Comparison of ENCODE assay signal across 8 cellular contexts in genomic region chr10:43437141-43437860, GRCh38. TPM values are rescaled to one million over a fixed set of nuclear protein-coding genes. Genes with fewer than 3 reads are reported as not detected.
DNase-seq lines count a peak whose midpoint lies in the region; ATAC-seq lines count a peak whose summit lies in the region.

No MANE protein-coding gene starts in this region.

- no peak for DNase-seq in activated CD4-positive, alpha-beta T cell treated with anti-CD3 and anti-CD28 coated beads for 36 hours
- DNase-seq in activated CD4-positive, alpha-beta T cell treated with anti-CD3 and anti-CD28 coated beads for 1 hour: no peak
- no peak for DNase-seq in activated naive CD8-positive, alpha-beta T cell treated with anti-CD3 and anti-CD28 coated beads, Interleukin-2, amount 50 U/mL, for 24 hours
- DNase-seq in islet precursor cell: no peak

- intact Hi-C loops in activated CD4-positive, alpha-beta T cell treated with anti-CD3 and anti-CD28 coated beads for 36 hours (cut with DNase I, micrococcal nuclease): loop anchor here in 1 of 2 experiments (1.0 to 5.0 kb wide), 2 partner anchors 75 to 300 kb away; partner anchors contain the start of gene CSGALNACT2

- peaks cover 11% of the 10 kb centered on the region for H3K36me3 Mint-ChIP-seq in activated CD4-positive, alpha-beta T cell treated with anti-CD3 and anti-CD28 coated beads for 36 hours (ENCODE audit: low read depth)
- peaks cover 7% of the 10 kb centered on the region for H3K36me3 Mint-ChIP-seq in activated naive CD8-positive, alpha-beta T cell treated with anti-CD3 and anti-CD28 coated beads, Interleukin-2, amount 50 U/mL, for 24 hours (ENCODE audit: low read depth)
- no peaks in the 10 kb centered on the region for H3K36me3 Mint-ChIP-seq in stimulated activated memory B cell treated with anti-CD40 and anti-IgM and Interleukin-4, amounts not matched to agents 10 μg/mL and 1 μg/mL and 100 μg/mL, for 72 hours

- no peak for ATAC-seq in activated CD4-positive, alpha-beta T cell treated with anti-CD3 and anti-CD28 coated beads for 36 hours
- no peak for ATAC-seq in activated naive CD8-positive, alpha-beta T cell treated with anti-CD3 and anti-CD28 coated beads, Interleukin-2, amount 50 U/mL, for 24 hours
- ATAC-seq in stimulated activated memory B cell treated with anti-CD40 and anti-IgM and Interleukin-4, amounts not matched to agents 10 μg/mL and 1 μg/mL and 100 μg/mL, for 72 hours: no peak
- ATAC-seq in HG03175 (IDR thresholded peaks at IDR 0.05; ENCODE audit: unreplicated experiment) (no peak), GM18511 (IDR thresholded peaks at IDR 0.05; ENCODE audit: unreplicated experiment) (no peak)

- H3K27ac Mint-ChIP-seq in activated CD4-positive, alpha-beta T cell treated with anti-CD3 and anti-CD28 coated beads for 36 hours: peak overlapping the region; percentile 82
- H3K27ac Mint-ChIP-seq in activated naive CD8-positive, alpha-beta T cell treated with anti-CD3 and anti-CD28 coated beads, Interleukin-2, amount 50 U/mL, for 24 hours: peak overlapping the region; percentile 98
- peak overlapping the region; percentile 99 for H3K27ac Mint-ChIP-seq in stimulated activated memory B cell treated with anti-CD40 and anti-IgM and Interleukin-4, amounts not matched to agents 10 μg/mL and 1 μg/mL and 100 μg/mL, for 72 hours

- peaks cover 17% of the 10 kb centered on the region for H3K4me1 Mint-ChIP-seq in activated CD4-positive, alpha-beta T cell treated with anti-CD3 and anti-CD28 coated beads for 36 hours
- H3K4me1 Mint-ChIP-seq in activated naive CD8-positive, alpha-beta T cell treated with anti-CD3 and anti-CD28 coated beads, Interleukin-2, amount 50 U/mL, for 24 hours: peaks cover 20% of the 10 kb centered on the region
- peaks cover 36% of the 10 kb centered on the region for H3K4me1 Mint-ChIP-seq in stimulated activated memory B cell treated with anti-CD40 and anti-IgM and Interleukin-4, amounts not matched to agents 10 μg/mL and 1 μg/mL and 100 μg/mL, for 72 hours

- peak overlapping the region; percentile 98 for H3K4me3 Mint-ChIP-seq in activated CD4-positive, alpha-beta T cell treated with anti-CD3 and anti-CD28 coated beads for 36 hours
- H3K4me3 Mint-ChIP-seq in activated naive CD8-positive, alpha-beta T cell treated with anti-CD3 and anti-CD28 coated beads, Interleukin-2, amount 50 U/mL, for 24 hours: peak overlapping the region; percentile 98
- H3K4me3 Mint-ChIP-seq in stimulated activated memory B cell treated with anti-CD40 and anti-IgM and Interleukin-4, amounts not matched to agents 10 μg/mL and 1 μg/mL and 100 μg/mL, for 72 hours: peak overlapping the region; percentile 94

- H3K4me3 ChIP-seq in iPS-11a (ENCODE audit: low read depth, low read length): peak overlapping the region; percentile 77

- H3K9me3 Mint-ChIP-seq in activated CD4-positive, alpha-beta T cell treated with anti-CD3 and anti-CD28 coated beads for 36 hours (ENCODE audit: low read depth): no peaks in the 10 kb centered on the region
- H3K9me3 Mint-ChIP-seq in activated naive CD8-positive, alpha-beta T cell treated with anti-CD3 and anti-CD28 coated beads, Interleukin-2, amount 50 U/mL, for 24 hours: no peaks in the 10 kb centered on the region
- H3K9me3 Mint-ChIP-seq in stimulated activated memory B cell treated with anti-CD40 and anti-IgM and Interleukin-4, amounts not matched to agents 10 μg/mL and 1 μg/mL and 100 μg/mL, for 72 hours: no peaks in the 10 kb centered on the region

- H3K27me3 Mint-ChIP-seq in activated CD4-positive, alpha-beta T cell treated with anti-CD3 and anti-CD28 coated beads for 36 hours: no peaks in the 10 kb centered on the region
- no peaks in the 10 kb centered on the region for H3K27me3 Mint-ChIP-seq in activated naive CD8-positive, alpha-beta T cell treated with anti-CD3 and anti-CD28 coated beads, Interleukin-2, amount 50 U/mL, for 24 hours
- no peaks in the 10 kb centered on the region for H3K27me3 Mint-ChIP-seq in stimulated activated memory B cell treated with anti-CD40 and anti-IgM and Interleukin-4, amounts not matched to agents 10 μg/mL and 1 μg/mL and 100 μg/mL, for 72 hours

- CTCF ChIA-PET in activated CD4-positive, alpha-beta T cell treated with anti-CD3 and anti-CD28 coated beads for 36 hours (lab: Charles Lee): interaction anchor here (0.6 kb wide), 1 partner anchor 17 kb away, joined by 4 read pairs; no protein-coding TSS in a partner anchor

- POLR2A ChIA-PET in activated CD4-positive, alpha-beta T cell treated with anti-CD3 and anti-CD28 coated beads for 36 hours (lab: Charles Lee): interaction anchor here (1.0 to 1.6 kb wide), 2 partner anchors 14 to 17 kb away, joined by 3 to 9 read pairs; no protein-coding TSS in a partner anchor

RNA-seq across cellular contexts. Expression of gene ZNF487, which starts 0.4 kb away (rescaled TPM):
- 1 to 10 TPM; 1.8 to 2.3 TPM for total RNA-seq in activated CD4-positive, alpha-beta T cell treated with anti-CD3 and anti-CD28 coated beads for 36 hours

RNA-seq across cellular contexts. Expression of gene HNRNPF, which starts 28.3 kb away (rescaled TPM):
- 100 to 1,000 TPM; 410 to 466 TPM for total RNA-seq in activated CD4-positive, alpha-beta T cell treated with anti-CD3 and anti-CD28 coated beads for 36 hours
